In the genomic region with DNA sequence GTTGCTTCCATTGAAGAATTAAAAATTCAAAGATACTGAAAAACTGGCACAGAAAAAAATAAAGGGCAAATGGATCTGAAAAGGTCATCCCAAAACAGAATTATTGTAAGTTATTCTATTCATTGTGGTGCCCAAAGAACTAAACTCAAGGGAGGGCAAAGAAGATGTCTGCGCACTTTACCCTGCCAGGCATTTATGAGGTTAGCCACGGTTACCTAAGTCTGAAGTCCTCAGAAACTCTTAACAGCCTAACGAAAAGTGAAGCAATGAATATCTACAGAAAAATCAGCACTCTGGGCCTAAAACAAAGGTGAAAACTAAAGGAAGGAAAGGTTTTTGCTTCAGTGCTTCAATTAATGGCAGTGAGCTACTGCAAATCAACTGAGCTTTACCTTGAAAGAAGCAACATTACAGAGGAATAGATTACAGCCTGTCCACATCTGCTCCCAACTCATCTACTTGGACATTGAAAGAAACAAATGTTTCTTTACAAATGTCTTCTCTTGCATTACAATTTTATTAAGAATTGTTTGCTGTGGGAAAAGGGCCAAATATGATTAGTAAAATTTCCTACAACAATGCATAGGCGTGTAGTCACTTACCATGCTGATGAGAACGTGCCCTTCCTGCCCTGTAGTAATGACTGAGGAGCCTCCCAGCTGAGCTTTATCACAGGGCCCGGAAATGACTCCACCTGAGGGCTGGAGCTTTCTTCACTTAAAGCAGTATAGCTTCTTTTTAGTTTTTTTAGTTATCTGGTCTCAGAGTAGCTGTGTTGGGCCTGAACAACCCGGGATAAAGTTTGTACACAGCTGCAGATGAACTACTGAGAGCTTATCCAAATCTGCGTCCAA, we compare ENCODE assay signal across 1 cellular context.
TF ChIP-seq lines count a peak whose summit lies in the region.

Gene TUBAL3, minus strand, starts transcription at position 641 of the 854 bp plus-strand sequence. Its CDS starts 36 bp downstream, at position 605.

TF ChIP-seq in GM23338, 12 proteins besides CTCF, POLR2A, EP300 and RAD21 (continued from another document):
- TF ChIP-seq, protein P1, sequence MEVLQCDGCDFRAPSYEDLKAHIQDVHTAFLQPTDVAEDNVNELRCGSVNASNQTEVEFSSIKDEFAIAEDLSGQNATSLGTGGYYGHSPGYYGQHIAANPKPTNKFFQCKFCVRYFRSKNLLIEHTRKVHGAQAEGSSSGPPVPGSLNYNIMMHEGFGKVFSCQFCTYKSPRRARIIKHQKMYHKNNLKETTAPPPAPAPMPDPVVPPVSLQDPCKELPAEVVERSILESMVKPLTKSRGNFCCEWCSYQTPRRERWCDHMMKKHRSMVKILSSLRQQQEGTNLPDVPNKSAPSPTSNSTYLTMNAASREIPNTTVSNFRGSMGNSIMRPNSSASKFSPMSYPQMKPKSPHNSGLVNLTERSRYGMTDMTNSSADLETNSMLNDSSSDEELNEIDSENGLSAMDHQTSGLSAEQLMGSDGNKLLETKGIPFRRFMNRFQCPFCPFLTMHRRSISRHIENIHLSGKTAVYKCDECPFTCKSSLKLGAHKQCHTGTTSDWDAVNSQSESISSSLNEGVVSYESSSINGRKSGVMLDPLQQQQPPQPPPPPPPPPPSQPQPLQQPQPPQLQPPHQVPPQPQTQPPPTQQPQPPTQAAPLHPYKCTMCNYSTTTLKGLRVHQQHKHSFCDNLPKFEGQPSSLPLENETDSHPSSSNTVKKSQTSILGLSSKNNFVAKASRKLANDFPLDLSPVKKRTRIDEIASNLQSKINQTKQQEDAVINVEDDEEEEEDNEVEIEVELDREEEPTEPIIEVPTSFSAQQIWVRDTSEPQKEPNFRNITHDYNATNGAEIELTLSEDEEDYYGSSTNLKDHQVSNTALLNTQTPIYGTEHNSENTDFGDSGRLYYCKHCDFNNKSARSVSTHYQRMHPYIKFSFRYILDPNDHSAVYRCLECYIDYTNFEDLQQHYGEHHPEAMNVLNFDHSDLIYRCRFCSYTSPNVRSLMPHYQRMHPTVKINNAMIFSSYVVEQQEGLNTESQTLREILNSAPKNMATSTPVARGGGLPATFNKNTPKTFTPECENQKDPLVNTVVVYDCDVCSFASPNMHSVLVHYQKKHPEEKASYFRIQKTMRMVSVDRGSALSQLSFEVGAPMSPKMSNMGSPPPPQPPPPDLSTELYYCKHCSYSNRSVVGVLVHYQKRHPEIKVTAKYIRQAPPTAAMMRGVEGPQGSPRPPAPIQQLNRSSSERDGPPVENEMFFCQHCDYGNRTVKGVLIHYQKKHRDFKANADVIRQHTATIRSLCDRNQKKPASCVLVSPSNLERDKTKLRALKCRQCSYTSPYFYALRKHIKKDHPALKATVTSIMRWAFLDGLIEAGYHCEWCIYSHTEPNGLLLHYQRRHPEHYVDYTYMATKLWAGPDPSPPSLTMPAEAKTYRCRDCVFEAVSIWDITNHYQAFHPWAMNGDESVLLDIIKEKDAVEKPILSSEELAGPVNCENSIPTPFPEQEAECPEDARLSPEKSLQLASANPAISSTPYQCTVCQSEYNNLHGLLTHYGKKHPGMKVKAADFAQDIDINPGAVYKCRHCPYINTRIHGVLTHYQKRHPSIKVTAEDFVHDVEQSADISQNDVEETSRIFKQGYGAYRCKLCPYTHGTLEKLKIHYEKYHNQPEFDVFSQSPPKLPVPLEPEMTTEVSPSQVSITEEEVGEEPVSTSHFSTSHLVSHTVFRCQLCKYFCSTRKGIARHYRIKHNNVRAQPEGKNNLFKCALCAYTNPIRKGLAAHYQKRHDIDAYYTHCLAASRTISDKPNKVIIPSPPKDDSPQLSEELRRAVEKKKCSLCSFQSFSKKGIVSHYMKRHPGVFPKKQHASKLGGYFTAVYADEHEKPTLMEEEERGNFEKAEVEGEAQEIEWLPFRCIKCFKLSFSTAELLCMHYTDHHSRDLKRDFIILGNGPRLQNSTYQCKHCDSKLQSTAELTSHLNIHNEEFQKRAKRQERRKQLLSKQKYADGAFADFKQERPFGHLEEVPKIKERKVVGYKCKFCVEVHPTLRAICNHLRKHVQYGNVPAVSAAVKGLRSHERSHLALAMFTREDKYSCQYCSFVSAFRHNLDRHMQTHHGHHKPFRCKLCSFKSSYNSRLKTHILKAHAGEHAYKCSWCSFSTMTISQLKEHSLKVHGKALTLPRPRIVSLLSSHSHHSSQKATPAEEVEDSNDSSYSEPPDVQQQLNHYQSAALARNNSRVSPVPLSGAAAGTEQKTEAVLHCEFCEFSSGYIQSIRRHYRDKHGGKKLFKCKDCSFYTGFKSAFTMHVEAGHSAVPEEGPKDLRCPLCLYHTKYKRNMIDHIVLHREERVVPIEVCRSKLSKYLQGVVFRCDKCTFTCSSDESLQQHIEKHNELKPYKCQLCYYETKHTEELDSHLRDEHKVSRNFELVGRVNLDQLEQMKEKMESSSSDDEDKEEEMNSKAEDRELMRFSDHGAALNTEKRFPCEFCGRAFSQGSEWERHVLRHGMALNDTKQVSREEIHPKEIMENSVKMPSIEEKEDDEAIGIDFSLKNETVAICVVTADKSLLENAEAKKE (CRISPR knock-in tag; IDR thresholded peaks at IDR 0.05) = no peak
- no peak for TF ChIP-seq STAT1 (IDR thresholded peaks at IDR 0.05; ENCODE audit: unreplicated experiment)
TF ChIP-seq in GM23338: peak in this region for 0.
